In the genomic region with DNA sequence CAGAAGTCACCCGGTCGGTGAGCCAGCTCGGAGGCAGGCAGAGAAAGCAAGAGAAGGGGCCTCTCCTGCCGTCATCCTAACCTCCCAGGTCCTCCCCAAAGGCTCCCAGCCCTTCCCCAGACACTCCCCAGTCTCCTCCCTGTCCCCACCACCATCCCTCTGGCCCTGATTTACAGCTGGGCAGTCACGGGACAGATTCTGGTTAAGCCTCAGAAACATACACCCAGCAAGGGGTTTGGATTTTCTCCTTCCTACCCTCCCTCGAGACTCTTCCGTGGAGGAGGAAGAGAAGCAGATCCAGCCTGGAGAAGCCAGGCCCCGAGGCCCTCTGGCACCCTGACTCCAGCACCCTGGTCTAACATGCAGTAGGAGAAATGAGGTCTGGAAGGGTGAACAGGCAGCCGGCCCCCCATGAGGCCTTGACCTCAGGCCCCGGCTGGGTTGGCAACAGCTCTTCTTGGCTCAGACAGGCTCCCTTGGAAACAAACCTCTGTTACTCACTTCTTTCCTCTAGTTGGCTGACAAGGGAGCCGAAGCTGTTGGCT, we compare ENCODE assay signal across 9 cellular contexts.
DNase-seq lines count a peak whose midpoint lies in the region; ATAC-seq and TF ChIP-seq lines count a peak whose summit lies in the region.
"Had no signal": no experiment of that assay in that cellular context is flagged by ENCODE, and none has a peak within 500 bp of the region (broad histone marks: within the 10 kb centered on the region; RNA-seq: fewer than 3 reads in every experiment).

No MANE protein-coding gene starts in this region.

- H3K27me3 ChIP-seq in ACC112 (ENCODE audit: insufficient read depth, low read length): no peaks in the 10 kb centered on the region
- H3K27me3 ChIP-seq in SJCRH30: no peaks in the 10 kb centered on the region

- H3K36me3 ChIP-seq in ACC112 (ENCODE audit: insufficient read depth, low read length) (no peaks in the 10 kb centered on the region), SJCRH30 (no peaks in the 10 kb centered on the region)

- H3K4me3 ChIP-seq in ACC112 (ENCODE audit: low read depth, low read length) (no peak overlapping the region), SJCRH30 (peak overlapping the region; percentile 28)

- H3K27ac ChIP-seq in ACC112 (ENCODE audit: low read depth, low read length): peak overlapping the region; percentile 37
- H3K27ac ChIP-seq in SJCRH30: peak overlapping the region; percentile 60

- H3K9me3 ChIP-seq in SJCRH30 (replicated peaks): no peaks in the 10 kb centered on the region

- TF ChIP-seq CTCF in omental fat pad (IDR thresholded peaks at IDR 0.05): no peak

- DNase-seq in SJCRH30 (peak in 1 of 2 experiments; percentile 26), globus pallidus (ENCODE audit: low spot score) (peak; percentile 50), omental fat pad (ENCODE audit: low spot score) (peak; percentile 23), inferior parietal cortex (ENCODE audit: extremely low spot score) (no peak), COLO829 (ENCODE audit: low spot score) (no peak), SIG-M5 treated with dmso at 0.1 percent for 504 hours (lab: John Stamatoyannopoulos, UW; ENCODE audit: unreplicated experiment) (no peak)

- no peaks in the 10 kb centered on the region for H3K79me2 ChIP-seq in ACC112 (ENCODE audit: control insufficient read depth, insufficient read depth, low read length, unreplicated experiment)

- peak; percentile 63 for ATAC-seq in omental fat pad (ENCODE audit: low FRiP score)
- no peak for ATAC-seq in HG02678 (IDR thresholded peaks at IDR 0.05; ENCODE audit: unreplicated experiment)
- ATAC-seq: activated T-helper 17 cell treated with anti-CD3 and anti-CD28 coated beads, Interleukin-2, amount 50 U/mL, for 72 hours had no signal

- H2AFZ ChIP-seq in ACC112 (ENCODE audit: low read length, unreplicated experiment): peak overlapping the region; percentile 51

- H3K4me1 ChIP-seq in ACC112 (ENCODE audit: control insufficient read depth, insufficient read depth, low read length, unreplicated experiment) (peaks cover 28% of the 10 kb centered on the region), SJCRH30 (peaks cover 11% of the 10 kb centered on the region)

Comparison
In these comparisons a context has a peak if more than half of its experiments do, and no peak if none do; other contexts are left out.
1. DNase-seq: peak in globus pallidus (single experiment) and omental fat pad (single experiment); none in inferior parietal cortex (single experiment), COLO829 (single experiment) and SIG-M5 treated with dmso at 0.1 percent for 504 hours (single experiment).